Comparison of ENCODE assay signal across 12 cellular contexts in genomic region chr5:39201160-39201794, GRCh38. TPM values are rescaled to one million over a fixed set of nuclear protein-coding genes. Genes with fewer than 3 reads are reported as not detected.
DNase-seq lines count a peak whose midpoint lies in the region; ATAC-seq and TF ChIP-seq lines count a peak whose summit lies in the region.
"Had no signal": no experiment of that assay in that cellular context is flagged by ENCODE, and none has a peak within 500 bp of the region (broad histone marks: within the 10 kb centered on the region; RNA-seq: fewer than 3 reads in every experiment).

No MANE protein-coding gene starts in this region.

- H3K27me3 Mint-ChIP-seq in endothelial cell (ENCODE audit: unreplicated experiment), result peaks cover 2% of the 10 kb centered on the region
- no peaks in the 10 kb centered on the region for H3K27me3 Mint-ChIP-seq in stimulated activated naive CD8-positive, alpha-beta T cell treated with anti-CD3 and anti-CD28 coated beads, Interleukin-15, amount 100 ng/mL, for 72 hours

- no peak overlapping the region for H3K4me3 Mint-ChIP-seq in endothelial cell (ENCODE audit: unreplicated experiment)
- peak overlapping the region; percentile 80 to 87 for H3K4me3 Mint-ChIP-seq in stimulated activated naive CD8-positive, alpha-beta T cell treated with anti-CD3 and anti-CD28 coated beads, Interleukin-15, amount 100 ng/mL, for 72 hours

- H3K27me3 ChIP-seq in H7 (ENCODE audit: control insufficient read depth, insufficient read depth, low read length), result no peaks in the 10 kb centered on the region
- H3K27me3 ChIP-seq: brain microvascular endothelial cell had no signal

- H3K27ac Mint-ChIP-seq in endothelial cell (ENCODE audit: unreplicated experiment), result peak overlapping the region; percentile 28
- H3K27ac Mint-ChIP-seq in stimulated activated naive CD8-positive, alpha-beta T cell treated with anti-CD3 and anti-CD28 coated beads, Interleukin-15, amount 100 ng/mL, for 72 hours, result peak overlapping the region; percentile 91 to 95

- no peak overlapping the region for H3K4me3 ChIP-seq in H7 (ENCODE audit: insufficient read depth, low read depth, low read length)
- H3K4me3 ChIP-seq: MG63, SJCRH30 had no signal

- peak; percentile 64 for DNase-seq in activated CD8-positive, alpha-beta memory T cell treated with anti-CD3 and anti-CD28 coated beads for 24 hours
- no peak for DNase-seq in activated CD8-positive, alpha-beta memory T cell treated with anti-CD3 and anti-CD28 coated beads, Interleukin-2, amount 50 U/mL, for 48 hours
- DNase-seq in SK-MEL-5 (ENCODE audit: low read depth, low spot score) (peak; percentile 76), endothelial cell (ENCODE audit: low spot score) (no peak), SKM-1 (lab: John Stamatoyannopoulos, UW; ENCODE audit: unreplicated experiment) (no peak), NCI-H187 treated with DMSO at 0.1 percent for 48 hours (lab: John Stamatoyannopoulos, UW) (no peak), H7 (no peak)
- no peak for DNase-seq in stimulated activated naive CD8-positive, alpha-beta T cell treated with anti-CD3 and anti-CD28 coated beads, Interleukin-15, amount 100 ng/mL, for 72 hours
- DNase-seq: brain microvascular endothelial cell, EL, MG63, SJCRH30 had no signal

- H3K36me3 Mint-ChIP-seq in endothelial cell (ENCODE audit: low read depth, unreplicated experiment), result no peaks in the 10 kb centered on the region

- no peaks in the 10 kb centered on the region for H3K9me3 Mint-ChIP-seq in endothelial cell (ENCODE audit: unreplicated experiment)
- no peaks in the 10 kb centered on the region for H3K9me3 Mint-ChIP-seq in stimulated activated naive CD8-positive, alpha-beta T cell treated with anti-CD3 and anti-CD28 coated beads, Interleukin-15, amount 100 ng/mL, for 72 hours

- TF ChIP-seq CTCF in endothelial cell (IDR thresholded peaks at IDR 0.05; ENCODE audit: unreplicated experiment), result no peak

- no peaks in the 10 kb centered on the region for H3K36me3 ChIP-seq in H7 (replicated peaks; ENCODE audit: control insufficient read depth, insufficient read depth, low read length)
- H3K36me3 ChIP-seq: brain microvascular endothelial cell, MG63, SJCRH30 had no signal

- in situ Hi-C loops in SK-MEL-5 (cut with HindIII; ENCODE audit: low pct_unique_long_range_greater_than_20kb, low sequenced_read_pairs), result no loop called here

- peak; percentile 72 for ATAC-seq in stimulated activated naive CD8-positive, alpha-beta T cell treated with anti-CD3 and anti-CD28 coated beads, Interleukin-15, amount 100 ng/mL, for 72 hours

- peaks cover 14% of the 10 kb centered on the region for H3K4me1 Mint-ChIP-seq in endothelial cell (ENCODE audit: unreplicated experiment)
- peaks cover 33% of the 10 kb centered on the region for H3K4me1 Mint-ChIP-seq in stimulated activated naive CD8-positive, alpha-beta T cell treated with anti-CD3 and anti-CD28 coated beads, Interleukin-15, amount 100 ng/mL, for 72 hours

RNA-seq across cellular contexts. Expression of gene FYB1, which starts 18.1 kb away (rescaled TPM):
- total RNA-seq in SK-MEL-5 (2014; rRNA removed; shearing (Covaris generic)), result 29.1 and 31.6 TPM in 2 replicates
- polyA plus RNA-seq in SK-MEL-5 (2015; cell fraction: cytosol; rRNA removed), result 28.7 and 41.3 TPM in 2 replicates
- 68.2 and 72.5 TPM in 2 replicates for polyA plus RNA-seq in SK-MEL-5 (2015; cell fraction: nucleus; rRNA removed)
- total RNA-seq in endothelial cell (ENCODE audit: unreplicated experiment), result 0.31 TPM
- not detected in 2 replicates for total RNA-seq in H7 (2014; rRNA removed; shearing (Covaris generic))
- total RNA-seq: SJCRH30 had no signal

Comparison
In these comparisons a context has a peak if more than half of its experiments do, and no peak if none do; other contexts are left out.
1. DNase-seq: peak in activated CD8-positive, alpha-beta memory T cell treated with anti-CD3 and anti-CD28 coated beads for 24 hours (single experiment) and SK-MEL-5 (single experiment); none in activated CD8-positive, alpha-beta memory T cell treated with anti-CD3 and anti-CD28 coated beads, Interleukin-2, amount 50 U/mL, for 48 hours (single experiment), endothelial cell (single experiment), stimulated activated naive CD8-positive, alpha-beta T cell treated with anti-CD3 and anti-CD28 coated beads, Interleukin-15, amount 100 ng/mL, for 72 hours (0 of 2), SKM-1 (single experiment), NCI-H187 treated with DMSO at 0.1 percent for 48 hours (single experiment) and H7 (single experiment).
2. RNA of gene FYB1, which starts 18.1 kb away (total RNA-seq): 29.1 to 31.6 TPM in SK-MEL-5; 0.31 TPM in endothelial cell (single experiment) and not detected in H7; every median in the first group is over 10 times any median in the second.